ENCODE assay signal across 1 cellular context in the genomic region with DNA sequence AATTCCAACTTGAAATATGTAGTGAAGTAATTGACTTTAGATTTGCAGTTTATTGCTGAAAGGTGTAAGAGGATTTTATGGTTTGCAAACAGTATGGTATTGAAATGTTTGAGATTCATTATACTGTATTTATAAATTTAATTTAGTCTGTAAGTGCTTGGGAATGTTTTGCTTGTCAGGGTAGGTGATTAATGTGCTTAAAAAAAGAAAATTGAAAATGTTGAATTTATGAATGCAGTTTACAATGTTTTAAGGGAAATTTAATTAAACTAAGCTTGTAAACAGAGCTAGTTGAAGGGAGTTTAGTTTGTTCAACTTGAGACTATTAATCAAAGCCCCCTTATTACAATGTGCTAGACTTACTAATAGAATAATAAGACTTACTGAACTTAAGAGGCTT.
TF ChIP-seq lines count a peak whose summit lies in the region.

No MANE protein-coding gene starts in this region.

TF ChIP-seq in SK-N-SH, 30 proteins besides CTCF, POLR2A, EP300 and RAD21 (continued from another document):
- TF ChIP-seq, protein P1, sequence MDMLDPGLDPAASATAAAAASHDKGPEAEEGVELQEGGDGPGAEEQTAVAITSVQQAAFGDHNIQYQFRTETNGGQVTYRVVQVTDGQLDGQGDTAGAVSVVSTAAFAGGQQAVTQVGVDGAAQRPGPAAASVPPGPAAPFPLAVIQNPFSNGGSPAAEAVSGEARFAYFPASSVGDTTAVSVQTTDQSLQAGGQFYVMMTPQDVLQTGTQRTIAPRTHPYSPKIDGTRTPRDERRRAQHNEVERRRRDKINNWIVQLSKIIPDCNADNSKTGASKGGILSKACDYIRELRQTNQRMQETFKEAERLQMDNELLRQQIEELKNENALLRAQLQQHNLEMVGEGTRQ (IDR thresholded peaks at IDR 0.05; ENCODE audit: borderline replicate concordance, low read depth, low read length) = no peak
- TF ChIP-seq FOXM1 (IDR thresholded peaks at IDR 0.05; ENCODE audit: low read depth) (no peak), TCF12 (IDR thresholded peaks at IDR 0.05) (no peak), YY1 (IDR thresholded peaks at IDR 0.05; ENCODE audit: low read depth) (no peak), RXRA (IDR thresholded peaks at IDR 0.05; ENCODE audit: borderline replicate concordance, low read depth) (no peak)
- TF ChIP-seq, protein P2, sequence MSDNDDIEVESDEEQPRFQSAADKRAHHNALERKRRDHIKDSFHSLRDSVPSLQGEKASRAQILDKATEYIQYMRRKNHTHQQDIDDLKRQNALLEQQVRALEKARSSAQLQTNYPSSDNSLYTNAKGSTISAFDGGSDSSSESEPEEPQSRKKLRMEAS (IDR thresholded peaks at IDR 0.05; ENCODE audit: low read depth) = no peak
- TF ChIP-seq, protein P3, sequence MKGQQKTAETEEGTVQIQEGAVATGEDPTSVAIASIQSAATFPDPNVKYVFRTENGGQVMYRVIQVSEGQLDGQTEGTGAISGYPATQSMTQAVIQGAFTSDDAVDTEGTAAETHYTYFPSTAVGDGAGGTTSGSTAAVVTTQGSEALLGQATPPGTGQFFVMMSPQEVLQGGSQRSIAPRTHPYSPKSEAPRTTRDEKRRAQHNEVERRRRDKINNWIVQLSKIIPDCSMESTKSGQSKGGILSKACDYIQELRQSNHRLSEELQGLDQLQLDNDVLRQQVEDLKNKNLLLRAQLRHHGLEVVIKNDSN (IDR thresholded peaks at IDR 0.05; ENCODE audit: borderline replicate concordance, low read depth) = no peak
TF ChIP-seq in SK-N-SH: peak in this region for 0.
